In the genomic region with DNA sequence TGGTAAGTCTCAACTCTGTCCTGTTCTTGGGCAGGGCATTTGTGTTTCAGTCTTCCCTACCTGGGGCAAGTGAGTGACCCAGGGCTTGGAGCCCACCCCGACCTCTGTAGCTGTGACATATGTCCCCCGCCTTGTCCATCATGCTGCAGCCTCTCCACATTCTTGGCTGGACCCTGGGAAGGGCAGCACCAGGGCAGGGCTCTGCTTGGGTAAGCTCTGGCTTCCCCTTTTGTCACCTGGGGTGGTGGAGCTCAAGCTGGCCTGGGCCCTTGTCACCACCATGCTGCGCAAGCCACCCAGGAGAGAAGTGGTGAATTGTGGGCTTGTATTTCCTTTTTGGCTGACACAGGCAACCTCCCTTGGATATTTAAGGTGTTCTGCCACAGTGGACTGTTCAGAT, we compare ENCODE assay signal across 1 cellular context.
TF ChIP-seq lines count a peak whose summit lies in the region.

No MANE protein-coding gene starts in this region.

TF ChIP-seq in WTC11, 78 proteins besides CTCF, POLR2A, EP300 and RAD21 (continued from another document):
- TF ChIP-seq, protein P1, sequence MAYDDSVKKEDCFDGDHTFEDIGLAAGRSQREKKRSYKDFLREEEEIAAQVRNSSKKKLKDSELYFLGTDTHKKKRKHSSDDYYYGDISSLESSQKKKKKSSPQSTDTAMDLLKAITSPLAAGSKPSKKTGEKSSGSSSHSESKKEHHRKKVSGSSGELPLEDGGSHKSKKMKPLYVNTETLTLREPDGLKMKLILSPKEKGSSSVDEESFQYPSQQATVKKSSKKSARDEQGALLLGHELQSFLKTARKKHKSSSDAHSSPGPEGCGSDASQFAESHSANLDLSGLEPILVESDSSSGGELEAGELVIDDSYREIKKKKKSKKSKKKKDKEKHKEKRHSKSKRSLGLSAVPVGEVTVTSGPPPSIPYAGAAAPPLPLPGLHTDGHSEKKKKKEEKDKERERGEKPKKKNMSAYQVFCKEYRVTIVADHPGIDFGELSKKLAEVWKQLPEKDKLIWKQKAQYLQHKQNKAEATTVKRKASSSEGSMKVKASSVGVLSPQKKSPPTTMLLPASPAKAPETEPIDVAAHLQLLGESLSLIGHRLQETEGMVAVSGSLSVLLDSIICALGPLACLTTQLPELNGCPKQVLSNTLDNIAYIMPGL (CRISPR knock-in tag; IDR thresholded peaks at IDR 0.05): no peak
- TF ChIP-seq ZBTB21 (CRISPR knock-in tag; IDR thresholded peaks at IDR 0.05; ENCODE audit: borderline replicate concordance): no peak
